In genomic region chr1:47348246-47348645, GRCh38 we compare ENCODE assay signal across 25 cellular contexts. TPM values are rescaled to one million over a fixed set of nuclear protein-coding genes. Genes with fewer than 3 reads are reported as not detected.
DNase-seq lines count a peak whose midpoint lies in the region; ATAC-seq, FAIRE-seq and TF ChIP-seq lines count a peak whose summit lies in the region.
"Had no signal": no experiment of that assay in that cellular context is flagged by ENCODE, and none has a peak within 500 bp of the region (broad histone marks: within the 10 kb centered on the region; RNA-seq: fewer than 3 reads in every experiment).

No MANE protein-coding gene starts in this region.

- peak overlapping the region; percentile 45 for H3K27ac Mint-ChIP-seq in stimulated activated effector memory CD8-positive, alpha-beta T cell treated with anti-CD3 and anti-CD28 coated beads, Interleukin-12 subunit alpha, Interleukin-12 subunit beta, amount 100 ng/mL, for 72 hours
- no peak overlapping the region for H3K27ac Mint-ChIP-seq in activated CD4-positive, alpha-beta T cell treated with anti-CD3 and anti-CD28 coated beads for 36 hours
- no peak overlapping the region for H3K27ac Mint-ChIP-seq in endodermal cell
- H3K27ac Mint-ChIP-seq: CD4-positive, CD25-positive, alpha-beta regulatory T cell; GM23338 had no signal

- H3K9me3 Mint-ChIP-seq in stimulated activated effector memory CD8-positive, alpha-beta T cell treated with anti-CD3 and anti-CD28 coated beads, Interleukin-12 subunit alpha, Interleukin-12 subunit beta, amount 100 ng/mL, for 72 hours = no peaks in the 10 kb centered on the region
- H3K9me3 Mint-ChIP-seq in activated CD4-positive, alpha-beta T cell treated with anti-CD3 and anti-CD28 coated beads for 36 hours (ENCODE audit: low read depth) = no peaks in the 10 kb centered on the region
- H3K9me3 Mint-ChIP-seq in endodermal cell = no peaks in the 10 kb centered on the region
- H3K9me3 Mint-ChIP-seq: CD4-positive, CD25-positive, alpha-beta regulatory T cell; CD8-positive, alpha-beta memory T cell; GM23338; HFFc6; IgD-negative memory B cell had no signal

- peaks cover 0 to 5% of the 10 kb centered on the region in 2 experiments; a peak in 2 of 4 replicates for H3K36me3 ChIP-seq in GM12878 (ENCODE audit: control insufficient read depth in 2 of 2, insufficient read depth in 2 of 2, low read length in 1 of 2)
- peaks cover 12% of the 10 kb centered on the region for H3K36me3 ChIP-seq in endodermal cell (ENCODE audit: control insufficient read depth, insufficient read depth, low read length)
- H3K36me3 ChIP-seq: BE2C had no signal

- TF ChIP-seq RAD21 in GM12878 (IDR thresholded peaks at IDR 0.05; ENCODE audit: insufficient read depth, low read depth, low read length) = no peak

- H3K4me3 Mint-ChIP-seq in stimulated activated effector memory CD8-positive, alpha-beta T cell treated with anti-CD3 and anti-CD28 coated beads, Interleukin-12 subunit alpha, Interleukin-12 subunit beta, amount 100 ng/mL, for 72 hours = no peak overlapping the region
- H3K4me3 Mint-ChIP-seq in activated CD4-positive, alpha-beta T cell treated with anti-CD3 and anti-CD28 coated beads for 36 hours = no peak overlapping the region
- H3K4me3 Mint-ChIP-seq in endodermal cell = no peak overlapping the region
- H3K4me3 Mint-ChIP-seq: CD4-positive, CD25-positive, alpha-beta regulatory T cell; CD8-positive, alpha-beta memory T cell; GM23338; HFFc6 had no signal

- H3K4me1 ChIP-seq in GM12878 (ENCODE audit: control insufficient read depth, insufficient read depth, low read length) = peaks cover 4% of the 10 kb centered on the region; the same call in 1 of the 2 replicates
- H3K4me1 ChIP-seq in endodermal cell (ENCODE audit: control insufficient read depth, insufficient read depth, low read length) = no peaks in the 10 kb centered on the region
- H3K4me1 ChIP-seq: BE2C had no signal

- peaks cover 40% of the 10 kb centered on the region for H3K4me1 Mint-ChIP-seq in stimulated activated effector memory CD8-positive, alpha-beta T cell treated with anti-CD3 and anti-CD28 coated beads, Interleukin-12 subunit alpha, Interleukin-12 subunit beta, amount 100 ng/mL, for 72 hours
- H3K4me1 Mint-ChIP-seq in activated CD4-positive, alpha-beta T cell treated with anti-CD3 and anti-CD28 coated beads for 36 hours = peaks cover 25% of the 10 kb centered on the region
- no peaks in the 10 kb centered on the region for H3K4me1 Mint-ChIP-seq in endodermal cell
- H3K4me1 Mint-ChIP-seq: GM23338 had no signal

- H3K27me3 ChIP-seq in GM12878 (replicated peaks in 1 of 2; ENCODE audit: control insufficient read depth in 2 of 2, insufficient read depth in 2 of 2, low read length in 1 of 2) (no peaks in the 10 kb centered on the region), endodermal cell (ENCODE audit: control insufficient read depth, insufficient read depth, low read length, poor library complexity, severe bottlenecking) (no peaks in the 10 kb centered on the region)
- H3K27me3 ChIP-seq: BE2C had no signal

- DNase-seq in GM12878 (ENCODE audit: low read depth, low spot score) = no peak
- no peak for DNase-seq in left colon
- no peak for DNase-seq in stimulated activated effector memory CD8-positive, alpha-beta T cell treated with anti-CD3 and anti-CD28 coated beads, Interleukin-12 subunit alpha, Interleukin-12 subunit beta, amount 100 ng/mL, for 72 hours (ENCODE audit: low spot score in 2 of 2)
- DNase-seq in activated CD4-positive, alpha-beta T cell treated with anti-CD3 and anti-CD28 coated beads for 36 hours = no peak
- DNase-seq in endodermal cell = no peak
- DNase-seq: ACHN; BE2C; C1 segment of cervical spinal cord; CD4-positive, CD25-positive, alpha-beta regulatory T cell; CD8-positive, alpha-beta memory T cell; COR-L47; DMS 273 treated with DMSO at 0.1 percent for 48 hours; DMS53; DND-41; EL; HCEC 1CT; HFFc6 had no signal

- ATAC-seq in GM12878 (no peak), left colon (peak; percentile 59), HG03457 (IDR thresholded peaks at IDR 0.05; ENCODE audit: unreplicated experiment) (no peak)
- ATAC-seq in stimulated activated effector memory CD8-positive, alpha-beta T cell treated with anti-CD3 and anti-CD28 coated beads, Interleukin-12 subunit alpha, Interleukin-12 subunit beta, amount 100 ng/mL, for 72 hours = no peak
- no peak for ATAC-seq in activated CD4-positive, alpha-beta T cell treated with anti-CD3 and anti-CD28 coated beads for 36 hours
- ATAC-seq: GM23338, HepG2 had no signal

- TF ChIP-seq CTCF in VCaP (conservative IDR thresholded peaks at IDR 0.05) (no peak), GM12878 (IDR thresholded peaks at IDR 0.05 in 2 of 3, conservative IDR thresholded peaks at IDR 0.05 in 1 of 3; ENCODE audit: control insufficient read depth in 2 of 3, extremely low read depth in 1 of 3, insufficient read depth in 1 of 3, low read depth in 3 of 3, low read length in 3 of 3) (no peak), endodermal cell (conservative IDR thresholded peaks at IDR 0.05) (no peak)

- TF ChIP-seq POLR2A in GM12878 (IDR thresholded peaks at IDR 0.05; ENCODE audit: low read depth, low read length) = no peak

- 93% methylated on average over 1 of the region's 1 CpG for WGBS in GM12878 (ENCODE audit: insufficient coverage, insufficient replicate concordance, low lambda C conversion rate, missing lambda C conversion rate)
- WGBS in endodermal cell (ENCODE audit: insufficient coverage in 1 of 2, insufficient read length in 1 of 2), 2 experiments = 95 to 100% methylated on average over 1 of the region's 1 CpG

- in situ Hi-C loops in GM12878 (cut with MboI) = no loop called here

- FAIRE-seq in GM12878 (lab: Jason Lieb, UNC) = no peak
- FAIRE-seq: A204.1, GM19239, H54, HepG2 had no signal

- no peak overlapping the region for H3K4me2 ChIP-seq in GM12878 (ENCODE audit: control insufficient read depth, insufficient read depth)
- H3K4me2 ChIP-seq: GM23338 had no signal

- peaks cover 14% of the 10 kb centered on the region for H3K79me2 ChIP-seq in GM12878 (ENCODE audit: control insufficient read depth, insufficient read depth, low read length)

- TF ChIP-seq EP300 in GM12878 (IDR thresholded peaks at IDR 0.05; ENCODE audit: borderline replicate concordance in 1 of 2, control insufficient read depth in 1 of 2, low read depth in 2 of 2, low read length in 2 of 2) = no peak

- no peaks in the 10 kb centered on the region for H4K20me1 ChIP-seq in GM12878 (ENCODE audit: control insufficient read depth, insufficient read depth)

- RAD21 ChIA-PET in GM12878 (lab: Charles Lee; ENCODE audit: unreplicated experiment) = interaction anchor here (1.5 kb wide), 1 partner anchor 89 kb away, joined by 3 read pairs; the partner anchor contains the start of gene FOXD2

- H3K27ac ChIP-seq in VCaP = peak overlapping the region; percentile 68
- 0 out of 2 replicates have a peak overlapping the region, but pooled peaks have one; percentile 18 for H3K27ac ChIP-seq in GM12878 (ENCODE audit: control insufficient read depth, insufficient read depth)
- H3K27ac ChIP-seq in endodermal cell (ENCODE audit: low read depth, low read length) = no peak overlapping the region

- SMC1A ChIA-PET in GM12878 (lab: Charles Lee; ENCODE audit: uncharacterized antibody, unreplicated experiment) = interaction anchor here (0.9 to 2.9 kb wide), 2 partner anchors 11 to 169 kb away, joined by 3 to 20 read pairs; no protein-coding TSS in a partner anchor

- intact Hi-C loops in GM12878 (cut with micrococcal nuclease; ENCODE audit: unreplicated experiment) = no loop called here
- intact Hi-C loops in left colon (cut with DNase I, micrococcal nuclease) = no loop called here
- intact Hi-C loops in activated CD4-positive, alpha-beta T cell treated with anti-CD3 and anti-CD28 coated beads for 36 hours (cut with DNase I, micrococcal nuclease) = no loop called here

- BruUV-seq in GM12878 (replicated peaks; lab: Mats Ljungman, UMichigan) = no TSS peak

- CTCF ChIA-PET in GM12878 (lab: Yijun Ruan, JAX) = interaction anchor here (0.6 to 1.6 kb wide), 2 partner anchors 14 to 169 kb away, joined by 4 to 8 read pairs; partner anchors contain the start of gene CMPK1
- CTCF ChIA-PET in activated CD4-positive, alpha-beta T cell treated with anti-CD3 and anti-CD28 coated beads for 36 hours (lab: Charles Lee) = interaction anchor here (1.3 kb wide), 1 partner anchor 10 kb away, joined by 5 read pairs; no protein-coding TSS in a partner anchor

- H3K9me3 ChIP-seq in GM12878 (replicated peaks; ENCODE audit: control insufficient read depth, insufficient read depth, low read length) (no peaks in the 10 kb centered on the region; the same call in 2 of the 3 replicates), endodermal cell (ENCODE audit: control insufficient read depth, low read length) (no peaks in the 10 kb centered on the region)
- H3K9me3 ChIP-seq: BE2C had no signal

- H3K36me3 Mint-ChIP-seq in stimulated activated effector memory CD8-positive, alpha-beta T cell treated with anti-CD3 and anti-CD28 coated beads, Interleukin-12 subunit alpha, Interleukin-12 subunit beta, amount 100 ng/mL, for 72 hours = peaks cover 25% of the 10 kb centered on the region
- H3K36me3 Mint-ChIP-seq in activated CD4-positive, alpha-beta T cell treated with anti-CD3 and anti-CD28 coated beads for 36 hours (ENCODE audit: low read depth) = peaks cover 21% of the 10 kb centered on the region
- H3K36me3 Mint-ChIP-seq in endodermal cell (ENCODE audit: low read depth) = peaks cover 23% of the 10 kb centered on the region

- POLR2A ChIA-PET in GM12878 (lab: Charles Lee) = interaction anchor here (1.8 kb wide), 1 partner anchor 14 kb away, joined by 5 read pairs; no protein-coding TSS in a partner anchor
- POLR2A ChIA-PET in activated CD4-positive, alpha-beta T cell treated with anti-CD3 and anti-CD28 coated beads for 36 hours (lab: Charles Lee) = interaction anchor here (0.5 kb wide), 1 partner anchor 34 kb away, joined by 5 read pairs; no protein-coding TSS in a partner anchor

- no peak overlapping the region for H2AFZ ChIP-seq in GM12878 (ENCODE audit: control insufficient read depth, low read depth, low read length)
- H2AFZ ChIP-seq: GM23338 had no signal

- H3K27me3 Mint-ChIP-seq in activated CD4-positive, alpha-beta T cell treated with anti-CD3 and anti-CD28 coated beads for 36 hours = no peaks in the 10 kb centered on the region
- H3K27me3 Mint-ChIP-seq in endodermal cell (ENCODE audit: insufficient read depth) = no peaks in the 10 kb centered on the region
- H3K27me3 Mint-ChIP-seq: CD4-positive, CD25-positive, alpha-beta regulatory T cell; CD8-positive, alpha-beta memory T cell; IgD-negative memory B cell had no signal

- H3K9ac ChIP-seq in GM12878 (ENCODE audit: control insufficient read depth, insufficient read depth, low read length) (no peak overlapping the region), endodermal cell (ENCODE audit: extremely low read depth, low read length, poor library complexity, severe bottlenecking) (no peak overlapping the region)

- H3K4me3 ChIP-seq in GM12878 (no peak overlapping the region), endodermal cell (ENCODE audit: low read length) (no peak overlapping the region)
- H3K4me3 ChIP-seq: GM23338 had no signal

RNA-seq across cellular contexts. Expression of gene CMPK1, which starts 14.7 kb away (rescaled TPM):
- 32.2 and 35.1 TPM in 2 replicates for total RNA-seq in GM12878 (2013; cell fraction: nucleolus; rRNA removed)
- total RNA-seq in GM12878 (2014; rRNA removed) = 79.8 and 100 TPM in 2 replicates
- total RNA-seq in GM12878 (2014; rRNA removed; fragmentation: Illumina TruSeq; extraction: Trizol) = 122 and 130 TPM in 2 replicates
- 112 and 116 TPM in 2 replicates for total RNA-seq in GM12878 (2021)
- 32.7 TPM for polyA plus RNA-seq in GM12878 (2011; ENCODE audit: low read depth)
- 79.2 and 141 TPM in 2 replicates for polyA plus RNA-seq in GM12878 (2011; rRNA removed)
- polyA plus RNA-seq in GM12878 (2011; cell fraction: cytosol; rRNA removed) = 17.0 and 17.7 TPM in 2 replicates
- 13.4 and 18.2 TPM in 2 replicates for polyA plus RNA-seq in GM12878 (2011; cell fraction: nucleus; rRNA removed)
- 79.3 and 85.2 TPM in 2 replicates for polyA plus RNA-seq in GM12878 (2012)
- 126 and 161 TPM in 2 replicates for polyA plus RNA-seq in GM12878 (2014; fragmentation: Illumina TruSeq; extraction: Trizol)
- 10 to 100 TPM; 43.7 to 61.0 TPM for polyA plus RNA-seq in GM12878 (2014; fragmentation: Nextera tagmentation; extraction: Ambion mirVana)
- 67.2 and 76.6 TPM in 2 replicates for polyA plus RNA-seq in GM12878 (2014; rRNA removed)
- 100 to 1,000 TPM in 1 of 2 experiments, 10 to 100 TPM in 1; 91.5 to 159 TPM for polyA plus RNA-seq in GM12878 (2016; fragmentation: Nextera tagmentation; extraction: Ambion mirVana)
- 17.5 and 24.4 TPM in 2 replicates for polyA minus RNA-seq in GM12878 (2011; rRNA and poly(A)+ RNA removed)
- polyA minus RNA-seq in GM12878 (2011; cell fraction: cytosol; rRNA and poly(A)+ RNA removed) = 38.6 and 42.1 TPM in 2 replicates
- polyA minus RNA-seq in GM12878 (2011; cell fraction: nucleus; rRNA and poly(A)+ RNA removed) = 5.6 and 7.5 TPM in 2 replicates
- 100 to 1,000 TPM; 216 to 220 TPM for total RNA-seq in left colon
- total RNA-seq in activated CD4-positive, alpha-beta T cell treated with anti-CD3 and anti-CD28 coated beads for 36 hours = 100 to 1,000 TPM in 1 of 2 experiments, 10 to 100 TPM in 1; 97.7 to 134 TPM
- 10 to 100 TPM; 41.6 to 42.0 TPM for total RNA-seq in endodermal cell
- polyA plus RNA-seq in endodermal cell (2013, experiment 1 of 2) = 51.7 TPM
- polyA plus RNA-seq in endodermal cell (2013, experiment 2 of 2) = 52.1 TPM

RNA-seq across cellular contexts. Expression of gene STIL, which starts 34.3 kb away (rescaled TPM):
- 48.8 and 58.6 TPM in 2 replicates for total RNA-seq in GM12878 (2013; cell fraction: nucleolus; rRNA removed)
- total RNA-seq in GM12878 (2014; rRNA removed) (26.3 and 33.1 TPM in 2 replicates), GM12878 (2014; rRNA removed; fragmentation: Illumina TruSeq; extraction: Trizol) (31.1 and 32.8 TPM in 2 replicates), GM12878 (2021) (22.9 and 23.3 TPM in 2 replicates), left colon (10 to 100 TPM in 1 of 2 donors, 1 to 10 TPM in 1; 4.7 to 10.7 TPM), endodermal cell (10 to 100 TPM; 39.3 to 48.0 TPM)
- polyA plus RNA-seq in GM12878 (2011; ENCODE audit: low read depth) = 5.2 TPM
- polyA plus RNA-seq in GM12878 (2011; rRNA removed) (35.1 and 42.7 TPM in 2 replicates), GM12878 (2014; fragmentation: Illumina TruSeq; extraction: Trizol) (28.5 and 34.1 TPM in 2 replicates), GM12878 (2014; fragmentation: Nextera tagmentation; extraction: Ambion mirVana) (1 to 10 TPM; 6.0 to 6.3 TPM), GM12878 (2014; rRNA removed) (17.1 and 18.2 TPM in 2 replicates), GM12878 (2016; fragmentation: Nextera tagmentation; extraction: Ambion mirVana) (10 to 100 TPM; 26.8 to 30.0 TPM)
- 19.6 and 22.3 TPM in 2 replicates for polyA plus RNA-seq in GM12878 (2011; cell fraction: cytosol; rRNA removed)
- 16.8 and 16.9 TPM in 2 replicates for polyA plus RNA-seq in GM12878 (2011; cell fraction: nucleus; rRNA removed)
- polyA plus RNA-seq in GM12878 (2012) = 6.5 and 8.5 TPM in 2 replicates
- 76.8 and 103 TPM in 2 replicates for polyA minus RNA-seq in GM12878 (2011; rRNA and poly(A)+ RNA removed)
- 17.2 and 17.4 TPM in 2 replicates for polyA minus RNA-seq in GM12878 (2011; cell fraction: cytosol; rRNA and poly(A)+ RNA removed)
- 17.2 and 26.0 TPM in 2 replicates for polyA minus RNA-seq in GM12878 (2011; cell fraction: nucleus; rRNA and poly(A)+ RNA removed)
- total RNA-seq in activated CD4-positive, alpha-beta T cell treated with anti-CD3 and anti-CD28 coated beads for 36 hours = 10 to 100 TPM; 33.9 to 36.0 TPM
- polyA plus RNA-seq in endodermal cell (2013, experiment 1 of 2) = 22.2 TPM
- 24.3 TPM for polyA plus RNA-seq in endodermal cell (2013, experiment 2 of 2)
